ENCODE assay signal across 28 cellular contexts in the genomic region with DNA sequence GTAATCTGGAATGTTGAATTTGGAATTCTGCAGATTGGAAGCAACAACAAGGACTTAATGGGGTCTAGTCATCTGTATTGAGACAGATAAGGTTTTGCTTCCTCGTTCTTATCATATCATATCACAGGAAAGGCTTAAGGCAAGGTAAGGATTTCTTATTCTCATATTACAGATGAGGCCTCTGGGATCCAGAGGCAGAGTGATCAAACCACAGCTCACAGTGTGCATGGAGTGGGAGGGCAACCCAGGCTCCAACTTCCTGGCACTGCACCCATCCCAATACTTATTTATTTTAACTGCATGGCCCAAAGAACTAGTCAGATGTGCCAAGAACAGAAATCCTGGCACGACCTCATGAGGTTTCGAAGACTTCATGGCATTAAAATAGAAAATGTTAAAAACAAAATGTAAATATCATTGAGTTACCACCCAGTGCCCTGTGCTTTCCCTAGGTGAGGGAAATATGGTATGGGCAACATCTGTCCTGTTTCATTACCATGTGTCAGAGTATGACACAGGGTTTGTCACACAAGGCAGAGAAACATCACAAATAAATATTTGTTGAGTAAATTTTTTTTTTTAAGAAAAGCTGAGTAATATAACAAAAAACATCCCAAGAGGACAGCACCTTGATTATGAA.
A peak's percentile ranks its signal among the peaks of the same experiment; 100 is the strongest.
DNase-seq lines count a peak whose midpoint lies in the region; ATAC-seq and TF ChIP-seq lines count a peak whose summit lies in the region.
"Had no signal": no experiment of that assay in that cellular context is flagged by ENCODE, and none has a peak within 500 bp of the region (broad histone marks: within the 10 kb centered on the region; RNA-seq: fewer than 3 reads in every experiment).

No MANE protein-coding gene starts in this region.

- H2AK5ac ChIP-seq in H9 (ENCODE audit: insufficient read length, low read length), result no peak overlapping the region

- no peak overlapping the region for H4K8ac ChIP-seq in H9 (replicated peaks; ENCODE audit: insufficient read length, low read depth, low read length)

- H3K4me1 ChIP-seq in RWPE2 (ENCODE audit: insufficient read depth, poor library complexity, severe bottlenecking) (peaks cover 2% of the 10 kb centered on the region), tibial artery (peaks cover 0 to 38% (median 17%) of the 10 kb centered on the region in 4 donors), H9 (ENCODE audit: insufficient read depth, low read length) (peaks cover 11% of the 10 kb centered on the region), osteoblast (ENCODE audit: insufficient read depth, low read length) (no peaks in the 10 kb centered on the region)
- H3K4me1 ChIP-seq: right atrium auricular region had no signal

- H2BK5ac ChIP-seq in H9 (ENCODE audit: insufficient read length, low read length), result no peak overlapping the region

- H3K4me1 Mint-ChIP-seq in H9, result peaks cover 31 to 37% of the 10 kb centered on the region in 2 experiments
- H3K4me1 Mint-ChIP-seq: activated naive CD4-positive, alpha-beta T cell treated with anti-CD3 and anti-CD28 coated beads, Interleukin-2, amount 10 ng/mL, durations not matched to agents 7 days and 5 days; CD4-positive, alpha-beta memory T cell had no signal

- H4K20me1 ChIP-seq in H9 (ENCODE audit: control insufficient read depth, insufficient read depth, insufficient read length), result no peaks in the 10 kb centered on the region
- no peaks in the 10 kb centered on the region for H4K20me1 ChIP-seq in osteoblast (ENCODE audit: insufficient read depth, low read length)

- no peak overlapping the region for H3K14ac ChIP-seq in H9 (ENCODE audit: insufficient read depth, low read length)

- H3K4me3 ChIP-seq in RWPE2 (ENCODE audit: severe bottlenecking) (no peak overlapping the region), tibial artery (no peak overlapping the region), osteoblast (ENCODE audit: insufficient read depth, low read length) (no peak overlapping the region)
- H3K4me3 ChIP-seq: GM23248, ovary, right atrium auricular region, transverse colon had no signal

- peak overlapping the region; percentile 4 for H3K27ac ChIP-seq in RWPE2 (ENCODE audit: poor library complexity, severe bottlenecking)
- peak overlapping the region; percentile 0 to 18 for H3K27ac ChIP-seq in tibial artery
- H3K27ac ChIP-seq in H9 (ENCODE audit: insufficient read length, low read depth, low read length), result no peak overlapping the region
- H3K27ac ChIP-seq in osteoblast (ENCODE audit: low read depth, low read length), result no peak overlapping the region
- H3K27ac ChIP-seq: 22Rv1, GM23248, KMS-11, ovary, right atrium auricular region, transverse colon had no signal

- H3K79me1 ChIP-seq in H9 (ENCODE audit: insufficient read depth, low read depth, low read length, poor library complexity, severe bottlenecking), result no peaks in the 10 kb centered on the region

- H2BK120ac ChIP-seq in H9 (ENCODE audit: low read depth, low read length, poor library complexity, severe bottlenecking), result no peak overlapping the region

- no peak overlapping the region for H3K23ac ChIP-seq in H9 (ENCODE audit: insufficient read length, low read depth, low read length)

- WGBS in H9 (ENCODE audit: extremely low coverage, insufficient read length, low lambda C conversion rate), result no CpG with 5 or more reads among the region's 3 CpGs

- H4K91ac ChIP-seq in H9 (ENCODE audit: insufficient read length, low read depth, low read length), result no peak overlapping the region

- no peak overlapping the region for H3T11ph ChIP-seq in H9 (ENCODE audit: low read length)

- H3K4me2 ChIP-seq in H9 (ENCODE audit: insufficient read depth, insufficient read length, low read length) (no peak overlapping the region), osteoblast (ENCODE audit: insufficient read depth, low read length) (no peak overlapping the region)
- H3K4me2 ChIP-seq: KMS-11 had no signal

- H3K23me2 ChIP-seq in H9 (ENCODE audit: insufficient read length, low read depth, low read length, poor library complexity, severe bottlenecking), result no peaks in the 10 kb centered on the region

- H2AFZ ChIP-seq in H9 (ENCODE audit: low read length) (no peak overlapping the region), osteoblast (ENCODE audit: low read length) (no peak overlapping the region)
- H2AFZ ChIP-seq: GM23248 had no signal

- H3K9me3 ChIP-seq in RWPE2 (ENCODE audit: severe bottlenecking) (no peaks in the 10 kb centered on the region), tibial artery (no peaks in the 10 kb centered on the region), H9 (ENCODE audit: control insufficient read depth, low read depth, low read length) (no peaks in the 10 kb centered on the region), osteoblast (ENCODE audit: low read depth, low read length) (no peaks in the 10 kb centered on the region)
- H3K9me3 ChIP-seq: ovary, right atrium auricular region, transverse colon had no signal

- no peak overlapping the region for H2BK20ac ChIP-seq in H9 (ENCODE audit: low read depth, low read length, poor library complexity, severe bottlenecking)

- H3K56ac ChIP-seq in H9 (ENCODE audit: insufficient read length, low read depth, low read length), result no peak overlapping the region

- H2BK12ac ChIP-seq in H9 (ENCODE audit: insufficient read length, low read depth, low read length), result no peak overlapping the region

- no peaks in the 10 kb centered on the region for H3K9me3 Mint-ChIP-seq in H9
- H3K9me3 Mint-ChIP-seq: activated naive CD4-positive, alpha-beta T cell treated with anti-CD3 and anti-CD28 coated beads, Interleukin-2, amount 10 ng/mL, durations not matched to agents 7 days and 5 days; activated T-helper 1 cell treated with anti-CD3 and anti-CD28 coated beads, Interleukin-12 subunit alpha, Interleukin-12 subunit beta, Interleukin-2, Interleukin-4 antibody, amounts not matched to agents 30 ng/mL and 10 ng/mL and 1 ng/mL, durations not matched to agents 14 hours and 24 hours and 36 hours; WTC11 had no signal

- no peak overlapping the region for H3K4me3 Mint-ChIP-seq in H9
- H3K4me3 Mint-ChIP-seq: activated naive CD4-positive, alpha-beta T cell treated with anti-CD3 and anti-CD28 coated beads, Interleukin-2, amount 10 ng/mL, durations not matched to agents 7 days and 5 days; activated T-helper 1 cell treated with anti-CD3 and anti-CD28 coated beads, Interleukin-12 subunit alpha, Interleukin-12 subunit beta, Interleukin-2, Interleukin-4 antibody, amounts not matched to agents 30 ng/mL and 10 ng/mL and 1 ng/mL, durations not matched to agents 14 hours and 24 hours and 36 hours; stimulated activated naive CD8-positive, alpha-beta T cell treated with anti-CD3 and anti-CD28 coated beads, Interleukin-15, Interleukin-2, amounts not matched to agents 100 ng/mL and 50 ng/mL, for 24 hours; WTC11 had no signal

- TF ChIP-seq CTCF in RWPE2 (IDR thresholded peaks at IDR 0.05; ENCODE audit: poor library complexity, severe bottlenecking) (no peak), tibial artery (IDR thresholded peaks at IDR 0.05) (no peak), H9 (conservative IDR thresholded peaks at IDR 0.05) (no peak), osteoblast (IDR thresholded peaks at IDR 0.05; ENCODE audit: extremely low read depth, low read depth, low read length) (no peak)

- no peak overlapping the region for H4K5ac ChIP-seq in H9 (ENCODE audit: insufficient read length, low read depth, low read length)

- no peak overlapping the region for H3K4ac ChIP-seq in H9 (ENCODE audit: low read depth, low read length)

- peak; percentile 30 for DNase-seq in NCI-H2029 (lab: John Stamatoyannopoulos, UW)
- DNase-seq in NCI-H2029 treated with DMSO at 0.1 percent for 48 hours (lab: John Stamatoyannopoulos, UW), result no peak
- no peak for DNase-seq in RWPE2 (ENCODE audit: low spot score)
- peak; percentile 57 for DNase-seq in fibroblast of peridontal ligament (ENCODE audit: extremely low read depth)
- DNase-seq in tibial artery, result no peak
- no peak for DNase-seq in H9
- DNase-seq in osteoblast (ENCODE audit: insufficient read length, low spot score, missing footprints), result no peak
- DNase-seq: activated naive CD4-positive, alpha-beta T cell treated with anti-CD3 and anti-CD28 coated beads, Interleukin-2, amount 10 ng/mL, durations not matched to agents 7 days and 5 days; amygdala; CD4-positive, alpha-beta memory T cell; GM23248; head of caudate nucleus; left cardiac atrium; mesenchymal stem cell; NCI-H1694 treated with DMSO at 0.1 percent for 48 hours; NCI-H2227 treated with DMSO at 0.1 percent for 48 hours; NCI-H748 treated with DMSO at 0.1 percent for 48 hours; ovary; SHP77; T-helper 9 cell; transverse colon had no signal

- intact Hi-C loops in tibial artery (cut with DNase I; ENCODE audit: low total_unique reads), result no loop called here

- H3K27me3 ChIP-seq in RWPE2 (ENCODE audit: insufficient read depth, poor library complexity, severe bottlenecking) (no peaks in the 10 kb centered on the region), tibial artery (no peaks in the 10 kb centered on the region), H9 (ENCODE audit: insufficient read depth, low read length) (no peaks in the 10 kb centered on the region), osteoblast (ENCODE audit: insufficient read depth, low read length) (no peaks in the 10 kb centered on the region)
- H3K27me3 ChIP-seq: ovary, right atrium auricular region, transverse colon had no signal

- ATAC-seq in RWPE2 (ENCODE audit: low read depth) (peak; percentile 89), HG02840 (IDR thresholded peaks at IDR 0.05; ENCODE audit: low FRiP score, unreplicated experiment) (no peak)
- ATAC-seq: left cardiac atrium, WTC11 had no signal

- H3K9ac ChIP-seq in H9 (ENCODE audit: extremely low read depth, insufficient read length, low read length), result no peak overlapping the region
- H3K9ac ChIP-seq: GM23248, KMS-11 had no signal

- H3K79me2 ChIP-seq in H9 (ENCODE audit: insufficient read depth, low read length), result no peaks in the 10 kb centered on the region
- no peaks in the 10 kb centered on the region for H3K79me2 ChIP-seq in osteoblast (ENCODE audit: insufficient read depth, low read length)

- no peak overlapping the region; a peak in 1 of 7 replicates for H3K27ac Mint-ChIP-seq in H9
- H3K27ac Mint-ChIP-seq: activated naive CD4-positive, alpha-beta T cell treated with anti-CD3 and anti-CD28 coated beads, Interleukin-2, amount 10 ng/mL, durations not matched to agents 7 days and 5 days; activated T-helper 1 cell treated with anti-CD3 and anti-CD28 coated beads, Interleukin-12 subunit alpha, Interleukin-12 subunit beta, Interleukin-2, Interleukin-4 antibody, amounts not matched to agents 30 ng/mL and 10 ng/mL and 1 ng/mL, durations not matched to agents 14 hours and 24 hours and 36 hours; CD4-positive, alpha-beta memory T cell; stimulated activated naive CD8-positive, alpha-beta T cell treated with anti-CD3 and anti-CD28 coated beads, Interleukin-15, Interleukin-2, amounts not matched to agents 100 ng/mL and 50 ng/mL, for 24 hours; WTC11 had no signal

- H3K27me3 Mint-ChIP-seq in H9 (ENCODE audit: low read depth), result no peaks in the 10 kb centered on the region
- H3K27me3 Mint-ChIP-seq: activated naive CD4-positive, alpha-beta T cell treated with anti-CD3 and anti-CD28 coated beads, Interleukin-2, amount 10 ng/mL, durations not matched to agents 7 days and 5 days; CD4-positive, alpha-beta memory T cell; stimulated activated naive CD8-positive, alpha-beta T cell treated with anti-CD3 and anti-CD28 coated beads, Interleukin-15, Interleukin-2, amounts not matched to agents 100 ng/mL and 50 ng/mL, for 24 hours had no signal

- no peak overlapping the region for H2BK15ac ChIP-seq in H9 (ENCODE audit: low read depth, low read length)

- H3K36me3 ChIP-seq in RWPE2 (ENCODE audit: low read depth) (no peaks in the 10 kb centered on the region), tibial artery (peaks cover 0 to 12% (median 5%) of the 10 kb centered on the region in 3 donors), osteoblast (ENCODE audit: insufficient read depth, low read length) (no peaks in the 10 kb centered on the region)
- H3K36me3 ChIP-seq: ovary, transverse colon had no signal

- no peak overlapping the region for H3K18ac ChIP-seq in H9 (ENCODE audit: insufficient read length, low read depth, low read length)

- no peaks in the 10 kb centered on the region for H3K36me3 Mint-ChIP-seq in H9 (ENCODE audit: insufficient read depth in 1 of 3, low read depth in 3 of 3)
- H3K36me3 Mint-ChIP-seq: WTC11 had no signal

Comparison
In these comparisons a context has a peak if more than half of its experiments do, and no peak if none do; other contexts are left out.
1. DNase-seq: peak in NCI-H2029 (single experiment) and fibroblast of peridontal ligament (single experiment); none in NCI-H2029 treated with DMSO at 0.1 percent for 48 hours (single experiment), RWPE2 (single experiment), tibial artery (0 of 2), H9 (single experiment) and osteoblast (single experiment).
2. H3K27ac ChIP-seq: peak in RWPE2 (single experiment) and tibial artery (2 of 2); none in H9 (single experiment) and osteoblast (single experiment).